Comparison of ENCODE assay signal across 9 cellular contexts in the genomic region with DNA sequence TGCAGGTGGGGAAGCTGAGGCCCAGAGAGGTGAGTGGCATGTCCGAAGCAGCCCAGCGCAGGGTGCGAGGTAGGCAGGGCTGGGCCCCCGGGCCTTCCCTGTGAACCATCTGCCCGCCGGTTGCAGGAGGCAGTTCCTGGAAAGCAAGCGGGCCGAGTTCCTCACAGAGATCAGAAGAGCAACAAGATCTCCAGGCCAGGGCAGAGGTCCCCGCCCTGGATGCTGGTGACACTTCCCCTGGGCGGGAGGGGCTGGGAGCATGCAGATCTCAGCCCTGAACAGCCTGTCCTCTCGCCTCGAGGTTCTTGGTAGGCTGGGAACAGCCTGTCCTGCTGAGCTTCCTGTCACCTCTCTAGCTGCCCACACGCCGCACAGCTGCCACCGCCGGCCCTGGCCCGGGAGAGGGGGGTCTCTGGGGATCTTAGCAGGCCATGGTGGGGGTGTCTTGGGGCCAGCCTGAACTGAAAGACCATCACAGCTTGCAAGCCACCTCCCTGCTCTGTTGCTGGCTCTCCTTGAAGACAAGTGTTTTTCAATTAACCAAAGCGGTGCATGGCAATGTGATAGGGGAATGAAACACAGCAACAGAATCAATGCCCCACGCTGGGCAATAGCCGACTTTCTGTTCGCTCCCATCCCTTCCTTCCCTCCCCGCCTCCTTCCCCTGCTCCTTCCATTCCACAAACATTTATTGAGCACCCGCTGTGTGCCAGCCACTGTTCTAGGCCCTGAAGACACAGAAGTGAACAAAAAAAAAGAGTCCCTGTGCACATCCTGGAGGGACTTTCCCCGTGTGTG. TPM values are rescaled to one million over a fixed set of nuclear protein-coding genes. Genes with fewer than 3 reads are reported as not detected.
DNase-seq lines count a peak whose midpoint lies in the region; ATAC-seq, FAIRE-seq and TF ChIP-seq lines count a peak whose summit lies in the region.
"Had no signal": no experiment of that assay in that cellular context is flagged by ENCODE, and none has a peak within 500 bp of the region (broad histone marks: within the 10 kb centered on the region; RNA-seq: fewer than 3 reads in every experiment).

No MANE protein-coding gene starts in this region.

- H3F3A ChIP-seq in SK-N-SH (replicated peaks; ENCODE audit: insufficient read depth) = no peaks in the 10 kb centered on the region

- no peak for FAIRE-seq in small intestine (lab: Jason Lieb, UNC)

- peak in 1 of 4 donors; percentile 59 for TF ChIP-seq POLR2A in esophagus squamous epithelium (IDR thresholded peaks at IDR 0.05)

- intact Hi-C loops in esophagus squamous epithelium (cut with DNase I) = no loop called here

- H3K4me3 ChIP-seq in esophagus squamous epithelium (peak overlapping the region in 1 of 4 donors; percentile 6), small intestine (ENCODE audit: low read depth in 1 of 2, low read length in 2 of 2) (no peak overlapping the region), SK-N-SH (ENCODE audit: low read depth in 2 of 2, low read length in 1 of 2) (no peak overlapping the region)

- H3K9me2 ChIP-seq in SK-N-SH = no peaks in the 10 kb centered on the region

- peak; percentile 40 for ATAC-seq in GM18520 (IDR thresholded peaks at IDR 0.05; ENCODE audit: unreplicated experiment)
- no peak for ATAC-seq in GM19328 (IDR thresholded peaks at IDR 0.05; ENCODE audit: unreplicated experiment)

- TF ChIP-seq CTCF in esophagus squamous epithelium (IDR thresholded peaks at IDR 0.05) (no peak), SK-N-SH (IDR thresholded peaks at IDR 0.05) (no peak)

- POLR2A ChIA-PET in SK-N-SH (lab: Yijun Ruan, JAX) = interaction anchor here (0.5 kb wide), 1 partner anchor 65 kb away, joined by 3 read pairs; no protein-coding TSS in a partner anchor

- H4K20me1 ChIP-seq in SK-N-SH (ENCODE audit: insufficient read depth) = no peaks in the 10 kb centered on the region

- H3K36me3 ChIP-seq in esophagus squamous epithelium (no peaks in the 10 kb centered on the region), small intestine (ENCODE audit: control insufficient read depth in 2 of 2, insufficient read depth in 2 of 2, low read length in 2 of 2) (no peaks in the 10 kb centered on the region), SK-N-SH (replicated peaks in 1 of 2; ENCODE audit: control insufficient read depth in 1 of 2, insufficient read depth in 2 of 2, low read length in 1 of 2) (no peaks in the 10 kb centered on the region)

- no peak overlapping the region for H3K9ac ChIP-seq in SK-N-SH

- TF ChIP-seq RAD21 in SK-N-SH (IDR thresholded peaks at IDR 0.05; ENCODE audit: low read length) = no peak

- H3K9me3 ChIP-seq in esophagus squamous epithelium (no peaks in the 10 kb centered on the region), small intestine (ENCODE audit: control insufficient read depth, low read depth) (no peaks in the 10 kb centered on the region), SK-N-SH (no peaks in the 10 kb centered on the region)

- H3K27me3 ChIP-seq in esophagus squamous epithelium = peaks cover 0 to 13% (median 0%) of the 10 kb centered on the region in 4 donors
- H3K27me3 ChIP-seq in small intestine (ENCODE audit: control insufficient read depth in 2 of 2, insufficient read depth in 2 of 2, low read length in 2 of 2) = no peaks in the 10 kb centered on the region
- H3K27me3 ChIP-seq in SK-N-SH (ENCODE audit: insufficient read depth) = no peaks in the 10 kb centered on the region

- CTCF ChIA-PET in SK-N-SH (lab: Yijun Ruan, JAX) = interaction anchor here (1.1 kb wide), 1 partner anchor 14 kb away, joined by 3 read pairs; no protein-coding TSS in a partner anchor

- TF ChIP-seq EP300 in SK-N-SH (IDR thresholded peaks at IDR 0.05; ENCODE audit: borderline replicate concordance in 1 of 2, low read depth in 1 of 2, low read length in 1 of 2) = no peak

- H3K4me1 ChIP-seq in esophagus squamous epithelium (peaks cover 3 to 31% (median 7%) of the 10 kb centered on the region in 3 donors), small intestine (ENCODE audit: control insufficient read depth in 2 of 2, insufficient read depth in 1 of 2, low read depth in 1 of 2, low read length in 1 of 2) (peaks cover 0 to 4% of the 10 kb centered on the region in 2 donors), SK-N-SH (ENCODE audit: control insufficient read depth in 1 of 2, insufficient read depth in 2 of 2, low read depth in 1 of 2, low read length in 1 of 2) (no peaks in the 10 kb centered on the region)

- no peak overlapping the region for H2AFZ ChIP-seq in SK-N-SH (ENCODE audit: low read depth)

- WGBS in esophagus squamous epithelium, 2 donors = 56 to 71% methylated on average over 13 to 14 of the region's 24 CpGs
- WGBS in small intestine, 3 donors = 42 to 44% (median 43%) methylated on average over 21 to 24 of the region's 24 CpGs
- 76% methylated on average over 11 of the region's 24 CpGs for WGBS in SK-N-SH (ENCODE audit: low lambda C conversion rate)

- H3K27ac ChIP-seq in esophagus squamous epithelium = peak overlapping the region; percentile 57 to 84 (median 71)
- peak overlapping the region; percentile 48 to 92 for H3K27ac ChIP-seq in small intestine (ENCODE audit: low read depth in 1 of 2, low read length in 1 of 2)
- no peak overlapping the region for H3K27ac ChIP-seq in SK-N-SH (ENCODE audit: low read depth in 2 of 2, low read length in 1 of 2)

- no peaks in the 10 kb centered on the region for H3K79me2 ChIP-seq in SK-N-SH (ENCODE audit: insufficient read depth)

- peak; percentile 23 to 94 (median 86) for DNase-seq in HUDEP-2 (lab: John Stamatoyannopoulos, UW; ENCODE audit: unreplicated experiment in 76 of 76)
- peak; percentile 20 to 25 for DNase-seq in activated CD4-positive, alpha-beta T cell treated with anti-CD3 and anti-CD28 coated beads, Interleukin-2, amount 50 U/mL, for 4 hours
- DNase-seq in esophagus squamous epithelium (lab: John Stamatoyannopoulos, UW) = peak; percentile 47
- DNase-seq in small intestine = peak; percentile 83
- no peak for DNase-seq in NCI-H510A treated with DMSO at 0.1 percent for 48 hours (lab: John Stamatoyannopoulos, UW)
- DNase-seq in SK-N-SH = no peak

- H3K4me2 ChIP-seq in SK-N-SH = no peak overlapping the region

TF ChIP-seq in SK-N-SH, 30 proteins besides CTCF, POLR2A, EP300 and RAD21:
- TF ChIP-seq TEAD4 (IDR thresholded peaks at IDR 0.05; ENCODE audit: borderline replicate concordance, insufficient read depth) = no peak
TF ChIP-seq in SK-N-SH: peak in this region for 0.

RNA-seq across cellular contexts. Expression of a gene that starts 31.7 kb away (rescaled TPM):
- 1 to 10 TPM in 3 of 4 donors, under 1 TPM in 1; 0.42 to 9.3 (median 3.7) TPM for total RNA-seq in esophagus squamous epithelium
- polyA plus RNA-seq in small intestine = 10 to 100 TPM in 1 of 3 donors, 1 to 10 TPM in 2; 3.5 to 15.0 (median 6.7) TPM
- 6.3 and 8.6 TPM in 2 replicates for polyA plus RNA-seq in SK-N-SH (2012; rRNA removed)
- polyA plus RNA-seq in SK-N-SH (2012; cell fraction: cytosol; rRNA removed) = 4.7 and 6.1 TPM in 2 replicates
- polyA plus RNA-seq in SK-N-SH (2012; cell fraction: nucleus; rRNA removed) = 28.4 and 39.6 TPM in 2 replicates

RNA-seq across cellular contexts. Expression of a gene that starts 44.8 kb away (rescaled TPM):
- total RNA-seq in esophagus squamous epithelium = not detected
- polyA plus RNA-seq in small intestine (not detected), SK-N-SH (2012; rRNA removed) (not detected in 2 replicates)
- polyA plus RNA-seq in SK-N-SH (2012; cell fraction: cytosol; rRNA removed) = not detected in 2 replicates
- not detected in 2 replicates for polyA plus RNA-seq in SK-N-SH (2012; cell fraction: nucleus; rRNA removed)
- total RNA-seq: temporal lobe had no signal

RNA-seq across cellular contexts. Expression of a gene that starts 49.1 kb away (rescaled TPM):
- not detected for total RNA-seq in esophagus squamous epithelium
- polyA plus RNA-seq in small intestine (not detected), SK-N-SH (2012; rRNA removed) (not detected in 2 replicates)
- polyA plus RNA-seq in SK-N-SH (2012; cell fraction: cytosol; rRNA removed) = not detected in 2 replicates
- not detected in 2 replicates for polyA plus RNA-seq in SK-N-SH (2012; cell fraction: nucleus; rRNA removed)
- total RNA-seq: temporal lobe had no signal

RNA-seq across cellular contexts. Expression of a gene that starts 52.0 kb away (rescaled TPM):
- not detected for total RNA-seq in esophagus squamous epithelium
- not detected for polyA plus RNA-seq in small intestine
- not detected in 2 replicates for polyA plus RNA-seq in SK-N-SH (2012; rRNA removed)
- polyA plus RNA-seq in SK-N-SH (2012; cell fraction: cytosol; rRNA removed) = not detected in 2 replicates
- not detected in 2 replicates for polyA plus RNA-seq in SK-N-SH (2012; cell fraction: nucleus; rRNA removed)
- total RNA-seq: temporal lobe had no signal

RNA-seq across cellular contexts. Expression of a gene that starts 56.8 kb away (rescaled TPM):
- not detected for total RNA-seq in esophagus squamous epithelium
- polyA plus RNA-seq in small intestine (not detected), SK-N-SH (2012; rRNA removed) (not detected in 2 replicates)
- not detected in 2 replicates for polyA plus RNA-seq in SK-N-SH (2012; cell fraction: cytosol; rRNA removed)
- not detected in 2 replicates for polyA plus RNA-seq in SK-N-SH (2012; cell fraction: nucleus; rRNA removed)
- total RNA-seq: temporal lobe had no signal

Comparison
In these comparisons a context has a peak if more than half of its experiments do, and no peak if none do; other contexts are left out.
1. DNase-seq: peak in HUDEP-2 (76 of 76), activated CD4-positive, alpha-beta T cell treated with anti-CD3 and anti-CD28 coated beads, Interleukin-2, amount 50 U/mL, for 4 hours (2 of 2), esophagus squamous epithelium (single experiment) and small intestine (single experiment); none in NCI-H510A treated with DMSO at 0.1 percent for 48 hours (single experiment) and SK-N-SH (single experiment).
2. H3K27ac ChIP-seq: peak in esophagus squamous epithelium (4 of 4) and small intestine (2 of 2); none in SK-N-SH (0 of 2).